Comparison of ENCODE assay signal across 31 cellular contexts in the genomic region with DNA sequence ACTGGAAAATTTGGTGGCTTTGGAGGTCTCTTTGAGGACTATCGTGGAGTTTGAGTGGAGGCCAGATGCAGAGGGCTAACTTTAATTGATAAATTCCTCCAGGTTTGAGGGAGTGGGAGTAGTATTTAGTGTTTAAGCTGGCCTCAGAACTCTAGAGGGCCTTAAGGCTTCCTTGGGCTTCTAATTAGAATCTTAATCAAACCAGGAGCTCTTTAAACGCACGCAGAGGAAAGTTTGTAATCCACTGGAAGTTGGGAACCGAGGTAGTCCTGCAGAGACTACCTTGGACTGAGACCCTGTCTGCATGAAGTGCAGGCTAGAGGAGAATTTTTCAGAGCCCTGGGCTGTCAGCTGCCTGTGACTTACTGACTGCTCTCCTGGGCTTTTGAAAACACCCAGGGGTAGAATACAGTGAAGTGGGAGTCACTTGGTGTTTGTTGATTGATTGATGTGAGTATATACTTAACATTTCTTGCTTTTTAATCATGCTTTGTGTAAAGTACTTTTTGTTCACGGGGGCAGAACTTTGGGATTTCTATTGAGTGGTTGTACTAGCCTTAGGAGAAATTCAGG. TPM values are rescaled to one million over a fixed set of nuclear protein-coding genes. Genes with fewer than 3 reads are reported as not detected.
"Had no signal": no experiment of that assay in that cellular context is flagged by ENCODE, and none has a peak within 500 bp of the region (broad histone marks: within the 10 kb centered on the region; RNA-seq: fewer than 3 reads in every experiment).

No MANE protein-coding gene starts in this region.

- ATAC-seq: effector memory CD8-positive, alpha-beta T cell; esophagus mucosa; gastrocnemius medialis; heart right ventricle; left cardiac atrium; left lung; left ventricle myocardium superior; lower lobe of right lung; mucosa of descending colon had no signal

- H3K9me3 Mint-ChIP-seq: dendritic cell treated with granulocyte-macrophage colony-stimulating factor and Interleukin-4, amounts not matched to agents 40 ng/mL and 50 ng/mL, for 4 days; effector memory CD8-positive, alpha-beta T cell; endodermal cell; mesothelial cell of epicardium had no signal

- H3K36me3 ChIP-seq: esophagus squamous epithelium, gastrocnemius medialis, heart right ventricle, left lung, lower lobe of right lung had no signal

- H3K27ac Mint-ChIP-seq: dendritic cell treated with granulocyte-macrophage colony-stimulating factor and Interleukin-4, amounts not matched to agents 40 ng/mL and 50 ng/mL, for 4 days; effector memory CD8-positive, alpha-beta T cell; endodermal cell; mesothelial cell of epicardium; naive B cell had no signal

- H3K36me3 Mint-ChIP-seq: mesothelial cell of epicardium had no signal

- DNase-seq: cortex of kidney; effector CD8-positive, alpha-beta T cell; effector memory CD8-positive, alpha-beta T cell; endodermal cell; erythroblast; esophagus squamous epithelium; foreskin fibroblast; foreskin melanocyte; gastrocnemius medialis; glutamatergic neuron; head of caudate nucleus; heart right ventricle; hippocampal formation; left cardiac atrium; left ventricle myocardium superior; lower lobe of right lung; mesenchymal stem cell; mucosa of descending colon; naive B cell had no signal

- FAIRE-seq: endometrium, islet of Langerhans, keratinocyte had no signal

- H3K27ac ChIP-seq: epithelial cell of prostate, esophagus squamous epithelium, gastrocnemius medialis, heart right ventricle, left lung, lower lobe of right lung had no signal

- H3K9me3 ChIP-seq: esophagus squamous epithelium, gastrocnemius medialis, heart right ventricle, left lung, lower lobe of right lung, mucosa of descending colon had no signal

- H3K4me1 Mint-ChIP-seq: endodermal cell had no signal

- H3K4me3 ChIP-seq: esophagus squamous epithelium, gastrocnemius medialis, heart right ventricle, left lung, lower lobe of right lung, mucosa of descending colon had no signal

- H3K4me1 ChIP-seq: esophagus squamous epithelium, gastrocnemius medialis, heart right ventricle, left lung, lower lobe of right lung had no signal

- H3K4me3 Mint-ChIP-seq: dendritic cell treated with granulocyte-macrophage colony-stimulating factor and Interleukin-4, amounts not matched to agents 40 ng/mL and 50 ng/mL, for 4 days; effector memory CD8-positive, alpha-beta T cell; endodermal cell; mesothelial cell of epicardium; naive B cell had no signal

RNA-seq across cellular contexts. Expression of gene SPAG6, which starts 5.9 kb away (rescaled TPM):
- total RNA-seq: dermis microvascular lymphatic vessel endothelial cell, esophagus mucosa, glomerular endothelial cell, heart right ventricle, left cardiac atrium, left ventricle myocardium superior, lung microvascular endothelial cell, mucosa of descending colon, myocyte had no signal
- polyA plus RNA-seq: keratinocyte had no signal
